Comparison of ENCODE assay signal across 8 cellular contexts in genomic region chr2:190649035-190649797, GRCh38. TPM values are rescaled to one million over a fixed set of nuclear protein-coding genes. Genes with fewer than 3 reads are reported as not detected.
A peak's percentile ranks its signal among the peaks of the same experiment; 100 is the strongest.
DNase-seq lines count a peak whose midpoint lies in the region; ATAC-seq and TF ChIP-seq lines count a peak whose summit lies in the region.

NAB1 (plus strand) TSS chr2:190649083; CDS start chr2:190659177, 10,094 bp downstream.

- ATAC-seq in GM18520 (IDR thresholded peaks at IDR 0.05; ENCODE audit: unreplicated experiment): peak; percentile 28
- ATAC-seq in HG03045 (IDR thresholded peaks at IDR 0.05; ENCODE audit: unreplicated experiment): peak; percentile 42

- H3K4me3 ChIP-seq in OCI-LY1 (ENCODE audit: low read depth, low read length, poor library complexity, severe bottlenecking): peak within 1 kb of the TSS; percentile 96
- peak within 1 kb of the TSS; percentile 80 for H3K4me3 ChIP-seq in fibroblast of pulmonary artery (replicated peaks; ENCODE audit: low read depth, low read length)
- H3K4me3 ChIP-seq in neural progenitor cell: peak within 1 kb of the TSS; percentile 92
- peak within 1 kb of the TSS; percentile 78 to 95 (median 85) for H3K4me3 ChIP-seq in subcutaneous abdominal adipose tissue (ENCODE audit: low read depth in 1 of 5, low read length in 5 of 5)

- H3K27me3 ChIP-seq in OCI-LY1 (ENCODE audit: insufficient read depth, low read length) (no peaks in the 10 kb centered on the region), neural progenitor cell (peaks cover 18% of the 10 kb centered on the region), subcutaneous abdominal adipose tissue (ENCODE audit: control insufficient read depth in 5 of 5, insufficient read depth in 4 of 5, low read length in 5 of 5) (no peaks in the 10 kb centered on the region)

- peak within 1 kb of the TSS; percentile 95 for H3K27ac Mint-ChIP-seq in neural progenitor cell

- H3K4me3 Mint-ChIP-seq in neural progenitor cell: peak within 1 kb of the TSS; percentile 96

- peaks cover 32% of the 10 kb centered on the region for H3K4me1 Mint-ChIP-seq in neural progenitor cell

- peak within 1 kb of the TSS; percentile 83; the same call in 1 of the 2 replicates for H2AFZ ChIP-seq in OCI-LY1 (ENCODE audit: low read length)
- H2AFZ ChIP-seq in neural progenitor cell (replicated peaks): peak within 1 kb of the TSS; percentile 95

- H3K27me3 Mint-ChIP-seq in neural progenitor cell (ENCODE audit: insufficient read depth, low read depth): peaks cover 2% of the 10 kb centered on the region

- H3K36me3 ChIP-seq in OCI-LY1 (ENCODE audit: insufficient read depth, low read length): no peaks in the 10 kb centered on the region
- H3K36me3 ChIP-seq in neural progenitor cell: no peaks in the 10 kb centered on the region
- H3K36me3 ChIP-seq in subcutaneous abdominal adipose tissue (ENCODE audit: control insufficient read depth in 5 of 5, insufficient read depth in 5 of 5, low read length in 5 of 5): no peaks in the 10 kb centered on the region

- H3K9ac ChIP-seq in OCI-LY1 (ENCODE audit: low read length) (peak within 1 kb of the TSS; percentile 86), neural progenitor cell (peak within 1 kb of the TSS; percentile 64), subcutaneous abdominal adipose tissue (ENCODE audit: low read length in 5 of 5) (peak within 1 kb of the TSS; percentile 80 to 93 (median 90))

- H3K4me1 ChIP-seq in OCI-LY1 (ENCODE audit: insufficient read depth, low read length, severe bottlenecking) (peaks cover 23% of the 10 kb centered on the region), neural progenitor cell (peaks cover 12% of the 10 kb centered on the region), subcutaneous abdominal adipose tissue (ENCODE audit: control insufficient read depth in 5 of 5, insufficient read depth in 5 of 5, low read length in 5 of 5) (peaks cover 2 to 44% (median 27%) of the 10 kb centered on the region in 5 donors)

- H3K9me3 ChIP-seq in OCI-LY1 (ENCODE audit: low read length) (no peaks in the 10 kb centered on the region), neural progenitor cell (ENCODE audit: low read depth) (no peaks in the 10 kb centered on the region), subcutaneous abdominal adipose tissue (ENCODE audit: control insufficient read depth in 5 of 5, low read length in 5 of 5) (no peaks in the 10 kb centered on the region)

- no peaks in the 10 kb centered on the region for H3K9me3 Mint-ChIP-seq in neural progenitor cell

- peak within 1 kb of the TSS; percentile 96 for H3K4me2 ChIP-seq in OCI-LY1 (ENCODE audit: low read length)
- H3K4me2 ChIP-seq in neural progenitor cell: peak within 1 kb of the TSS; percentile 95

- H4K20me1 ChIP-seq in OCI-LY1 (ENCODE audit: insufficient read depth, low read length): no peaks in the 10 kb centered on the region
- H4K20me1 ChIP-seq in neural progenitor cell (ENCODE audit: low read depth): peaks cover 24% of the 10 kb centered on the region

- H3K79me2 ChIP-seq in OCI-LY1 (ENCODE audit: insufficient read depth, low read length) (peaks cover 14% of the 10 kb centered on the region; the same call in 1 of the 2 replicates), neural progenitor cell (ENCODE audit: low read depth) (peaks cover 51% of the 10 kb centered on the region)

- H3K36me3 Mint-ChIP-seq in neural progenitor cell: no peaks in the 10 kb centered on the region

- TF ChIP-seq CTCF in 22Rv1 (IDR thresholded peaks at IDR 0.05) (no peak), OCI-LY1 (IDR thresholded peaks at IDR 0.05; ENCODE audit: low read length) (no peak), fibroblast of pulmonary artery (IDR thresholded peaks at IDR 0.05; ENCODE audit: low read length, missing control alignments) (no peak), neural progenitor cell (IDR thresholded peaks at IDR 0.05) (no peak)

- no peaks in the 10 kb centered on the region for H3K9me2 ChIP-seq in OCI-LY1 (ENCODE audit: low read depth, low read length)

- peak; percentile 50 for DNase-seq in activated T-helper 1 cell treated with Interleukin-2 at 50 U/mL for 16 hours (ENCODE audit: low read depth)
- peak; percentile 54 for DNase-seq in fibroblast of pulmonary artery (ENCODE audit: low read depth)
- DNase-seq in neural progenitor cell (ENCODE audit: low spot score): peak; percentile 81

- H3K27ac ChIP-seq in 22Rv1 (peak within 1 kb of the TSS; percentile 80), OCI-LY1 (ENCODE audit: low read depth, low read length, poor library complexity, severe bottlenecking) (no peak within 1 kb of the TSS), neural progenitor cell (peak within 1 kb of the TSS; percentile 4), subcutaneous abdominal adipose tissue (ENCODE audit: low read depth, low read length) (peak within 1 kb of the TSS; percentile 91)

- H3F3A ChIP-seq in OCI-LY1 (ENCODE audit: insufficient read depth, low read length) (no peaks in the 10 kb centered on the region), neural progenitor cell (ENCODE audit: low read depth) (peaks cover 12% of the 10 kb centered on the region)

RNA-seq across cellular contexts. Expression of gene NAB1, which starts in this region (rescaled TPM):
- 47.6 and 71.5 TPM in 2 replicates for total RNA-seq in neural progenitor cell (ENCODE audit: low replicate concordance)
